1 cellular context compared by ENCODE assay signal in the genomic region with DNA sequence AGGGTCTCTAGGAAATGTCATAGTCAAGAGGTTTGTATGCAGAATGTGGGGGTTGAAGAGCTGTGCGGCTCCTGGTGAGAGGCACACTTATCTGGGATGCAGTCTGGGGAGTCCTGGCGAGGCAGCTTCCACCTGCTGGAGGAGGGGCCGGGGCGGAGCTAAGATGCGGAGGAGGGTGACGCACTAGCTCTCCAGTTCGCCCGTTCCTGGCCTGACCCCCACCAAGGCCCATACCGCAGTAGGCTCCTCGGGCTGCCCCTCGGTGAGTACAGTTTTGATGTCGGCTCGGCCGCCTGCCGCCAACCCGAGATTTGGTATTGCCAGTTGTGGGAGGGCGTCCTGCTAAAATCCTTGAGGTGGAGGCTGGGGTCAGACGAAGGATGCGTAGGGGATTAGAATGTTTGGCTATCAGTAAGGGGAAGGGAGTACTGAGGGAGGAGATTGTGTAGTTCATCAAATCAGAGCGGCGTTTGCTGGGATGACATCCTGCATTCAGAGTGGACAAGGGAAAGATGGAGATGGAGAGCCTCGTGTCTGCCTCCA.
TF ChIP-seq lines count a peak whose summit lies in the region.

A gene with protein sequence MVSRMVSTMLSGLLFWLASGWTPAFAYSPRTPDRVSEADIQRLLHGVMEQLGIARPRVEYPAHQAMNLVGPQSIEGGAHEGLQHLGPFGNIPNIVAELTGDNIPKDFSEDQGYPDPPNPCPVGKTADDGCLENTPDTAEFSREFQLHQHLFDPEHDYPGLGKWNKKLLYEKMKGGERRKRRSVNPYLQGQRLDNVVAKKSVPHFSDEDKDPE (plus strand): TSS at position 194 of the 543 bp plus-strand sequence. CDS start 1,883 bp downstream, outside the sequence.

TF ChIP-seq in GM12878, 131 proteins besides CTCF, POLR2A, EP300 and RAD21:
- TF ChIP-seq, protein P1, sequence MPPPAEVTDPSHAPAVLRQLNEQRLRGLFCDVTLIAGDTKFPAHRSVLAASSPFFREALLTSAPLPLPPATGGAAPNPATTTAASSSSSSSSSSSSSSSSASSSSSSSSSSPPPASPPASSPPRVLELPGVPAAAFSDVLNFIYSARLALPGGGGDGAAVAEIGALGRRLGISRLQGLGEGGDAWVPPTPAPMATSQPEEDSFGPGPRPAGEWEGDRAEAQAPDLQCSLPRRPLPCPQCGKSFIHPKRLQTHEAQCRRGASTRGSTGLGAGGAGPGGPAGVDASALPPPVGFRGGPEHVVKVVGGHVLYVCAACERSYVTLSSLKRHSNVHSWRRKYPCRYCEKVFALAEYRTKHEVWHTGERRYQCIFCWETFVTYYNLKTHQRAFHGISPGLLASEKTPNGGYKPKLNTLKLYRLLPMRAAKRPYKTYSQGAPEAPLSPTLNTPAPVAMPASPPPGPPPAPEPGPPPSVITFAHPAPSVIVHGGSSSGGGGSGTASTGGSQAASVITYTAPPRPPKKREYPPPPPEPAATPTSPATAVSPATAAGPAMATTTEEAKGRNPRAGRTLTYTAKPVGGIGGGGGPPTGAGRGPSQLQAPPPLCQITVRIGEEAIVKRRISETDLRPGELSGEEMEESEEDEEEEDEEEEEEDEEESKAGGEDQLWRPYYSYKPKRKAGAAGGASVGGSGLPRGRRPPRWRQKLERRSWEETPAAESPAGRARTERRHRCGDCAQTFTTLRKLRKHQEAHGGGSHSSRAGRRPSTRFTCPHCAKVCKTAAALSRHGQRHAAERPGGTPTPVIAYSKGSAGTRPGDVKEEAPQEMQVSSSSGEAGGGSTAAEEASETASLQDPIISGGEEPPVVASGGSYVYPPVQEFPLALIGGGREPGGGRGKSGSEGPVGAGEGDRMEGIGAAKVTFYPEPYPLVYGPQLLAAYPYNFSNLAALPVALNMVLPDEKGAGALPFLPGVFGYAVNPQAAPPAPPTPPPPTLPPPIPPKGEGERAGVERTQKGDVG (CRISPR knock-in tag; IDR thresholded peaks at IDR 0.05): no peak
TF ChIP-seq in GM12878: peak in this region for 0.
